Comparison of ENCODE assay signal across 12 cellular contexts in the genomic region with DNA sequence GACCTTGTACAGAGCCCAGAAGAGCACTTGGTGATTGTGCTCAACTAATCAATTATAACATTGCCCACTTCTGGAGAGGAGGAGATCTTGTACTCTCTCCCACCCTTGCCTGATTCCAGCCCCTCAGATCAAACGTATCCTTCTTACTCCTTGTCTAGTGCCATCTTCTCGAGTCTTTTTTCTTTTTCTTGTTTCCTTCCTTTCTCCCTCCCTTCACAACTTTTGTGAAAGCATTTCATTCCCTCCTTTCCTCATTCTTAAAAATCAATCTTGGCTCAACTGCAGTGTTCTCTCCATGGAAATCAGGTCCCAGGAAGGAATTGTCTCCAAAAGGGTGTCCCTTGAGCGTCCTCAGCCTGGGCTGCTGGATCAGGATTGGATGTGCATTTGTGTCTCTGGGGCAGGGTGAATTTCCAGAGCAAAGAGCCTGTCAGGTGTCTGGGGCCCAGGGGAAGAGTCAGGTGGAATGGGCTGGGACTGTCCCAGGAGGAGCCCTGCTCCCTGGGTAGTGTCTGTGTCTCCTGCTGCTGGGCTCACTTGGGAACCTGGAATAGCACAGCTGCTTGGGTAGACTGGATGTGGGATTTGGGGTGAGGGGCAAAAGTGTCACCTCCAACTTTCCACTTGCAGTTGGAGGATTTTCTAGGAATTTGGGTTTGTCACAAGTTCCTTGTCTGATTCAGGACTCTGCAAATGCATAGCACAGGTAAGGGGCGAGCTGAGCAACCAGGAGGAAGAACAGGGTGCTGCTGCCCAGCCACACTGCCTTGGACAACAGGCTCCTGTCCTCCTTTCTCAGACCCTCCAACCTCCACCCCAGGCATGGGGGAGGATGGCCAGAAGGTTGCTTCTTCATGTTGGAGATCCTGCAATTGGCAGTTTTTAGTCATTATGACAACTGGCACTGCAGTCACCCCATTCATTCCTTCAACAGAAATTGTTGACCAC. TPM values are rescaled to one million over a fixed set of nuclear protein-coding genes. Genes with fewer than 3 reads are reported as not detected.
DNase-seq lines count a peak whose midpoint lies in the region; ATAC-seq, FAIRE-seq and TF ChIP-seq lines count a peak whose summit lies in the region.
"Had no signal": no experiment of that assay in that cellular context is flagged by ENCODE, and none has a peak within 500 bp of the region (broad histone marks: within the 10 kb centered on the region; RNA-seq: fewer than 3 reads in every experiment).

No MANE protein-coding gene starts in this region.

- peaks cover 10% of the 10 kb centered on the region; the same call in 1 of the 2 replicates for H3K27me3 ChIP-seq in GM23338 (ENCODE audit: insufficient read depth)
- H3K27me3 ChIP-seq in ascending aorta, result no peaks in the 10 kb centered on the region
- H3K27me3 ChIP-seq in keratinocyte (ENCODE audit: control insufficient read depth, extremely low read depth, insufficient read depth, low read length), result no peaks in the 10 kb centered on the region
- no peaks in the 10 kb centered on the region for H3K27me3 ChIP-seq in psoas muscle (ENCODE audit: insufficient read depth in 3 of 3, low read length in 2 of 3)

- FAIRE-seq in keratinocyte (lab: Jason Lieb, UNC), result no peak
- FAIRE-seq in RCC 7860 (lab: Jason Lieb, UNC), result no peak

- H2AFZ ChIP-seq in GM23338, result no peak overlapping the region
- no peak overlapping the region for H2AFZ ChIP-seq in keratinocyte (ENCODE audit: control insufficient read depth, low read length)

- peaks cover 37% of the 10 kb centered on the region for H3K27me3 Mint-ChIP-seq in GM23338 (ENCODE audit: insufficient read depth, low read depth, poor library complexity)

- TF ChIP-seq CTCF in GM23338 (conservative IDR thresholded peaks at IDR 0.05; ENCODE audit: low read depth in 2 of 2) (no peak), ascending aorta (IDR thresholded peaks at IDR 0.05) (no peak), keratinocyte (optimal IDR thresholded peaks at IDR 0.05 in 1 of 3, IDR thresholded peaks at IDR 0.05 in 1 of 3, conservative IDR thresholded peaks at IDR 0.05 in 1 of 3; ENCODE audit: extremely low read depth in 1 of 3, insufficient read depth in 2 of 3, low read length in 3 of 3) (no peak), psoas muscle (IDR thresholded peaks at IDR 0.05) (no peak)

- no peak overlapping the region for H3K9ac ChIP-seq in keratinocyte (ENCODE audit: control insufficient read depth, extremely low read depth, insufficient read depth, low read length)

- peaks cover 1% of the 10 kb centered on the region; the same call in 2 of the 3 replicates for H3K9me3 Mint-ChIP-seq in GM23338
- H3K9me3 Mint-ChIP-seq: activated B cell treated with CpG ODN at 0.5 μM for 24 hours; activated naive CD8-positive, alpha-beta T cell treated with anti-CD3 and anti-CD28 coated beads for 36 hours had no signal

- peak overlapping the region; percentile 97 for H3K4me3 ChIP-seq in GM23338
- peak overlapping the region; percentile 0 to 89 for H3K4me3 ChIP-seq in ascending aorta
- H3K4me3 ChIP-seq in keratinocyte (ENCODE audit: control insufficient read depth in 2 of 3, extremely low read depth in 1 of 3, insufficient read depth in 2 of 3, low read depth in 1 of 3, low read length in 3 of 3), result no peak overlapping the region
- peak overlapping the region; percentile 76 for H3K4me3 ChIP-seq in psoas muscle

- H3K4me2 ChIP-seq in GM23338 (peak overlapping the region; percentile 98), keratinocyte (ENCODE audit: control insufficient read depth, extremely low read depth, insufficient read depth, low read depth, low read length) (peak overlapping the region; percentile 95)

- peak overlapping the region; percentile 100; the same call in 1 of the 2 replicates for H3K27ac ChIP-seq in GM23338 (ENCODE audit: low read depth)
- H3K27ac ChIP-seq in ascending aorta, result peak overlapping the region in 1 of 2 donors; percentile 78
- no peak overlapping the region for H3K27ac ChIP-seq in keratinocyte (ENCODE audit: control insufficient read depth, insufficient read depth, low read length)
- peak overlapping the region; percentile 78 for H3K27ac ChIP-seq in psoas muscle

- peak overlapping the region; percentile 98 for H3K27ac Mint-ChIP-seq in GM23338
- H3K27ac Mint-ChIP-seq: activated B cell treated with CpG ODN at 0.5 μM for 24 hours; activated naive CD8-positive, alpha-beta T cell treated with anti-CD3 and anti-CD28 coated beads for 36 hours; CD4-positive, CD25-positive, alpha-beta regulatory T cell had no signal

- H3K9me2 ChIP-seq in GM23338 (ENCODE audit: insufficient read depth), result no peaks in the 10 kb centered on the region

- peaks cover 55% of the 10 kb centered on the region for H3K4me1 Mint-ChIP-seq in GM23338

- H3K4me3 Mint-ChIP-seq in GM23338, result peak overlapping the region; percentile 97

- DNase-seq in GM23338 (ENCODE audit: low spot score) (no peak), ascending aorta (ENCODE audit: low spot score in 2 of 2) (no peak), keratinocyte (ENCODE audit: low read depth, low spot score) (no peak), psoas muscle (no peak), ureter (ENCODE audit: low spot score) (no peak), NCI-H226 (no peak), RCC 7860 (ENCODE audit: low spot score) (no peak)
- DNase-seq: activated B cell treated with CpG ODN at 0.5 μM for 24 hours; activated naive CD8-positive, alpha-beta T cell treated with anti-CD3 and anti-CD28 coated beads for 36 hours; CD4-positive, CD25-positive, alpha-beta regulatory T cell; NCI-H2029 treated with DMSO at 0.1 percent for 48 hours had no signal

- H3F3A ChIP-seq in GM23338 (replicated peaks; ENCODE audit: low read depth), result peaks cover 39% of the 10 kb centered on the region

- intact Hi-C loops in ascending aorta (cut with DNase I), result no loop called here
- intact Hi-C loops in psoas muscle (cut with DNase I), result no loop called here

- ATAC-seq in GM23338 (no peak), psoas muscle (no peak), HG03521 (IDR thresholded peaks at IDR 0.05; ENCODE audit: unreplicated experiment) (no peak)

- dilution Hi-C loops in keratinocyte (cut with MboI; ENCODE audit: extremely low pct_ligation_motif_present, low sequenced_read_pairs), result no loop called here

- H3K36me3 ChIP-seq in GM23338 (ENCODE audit: insufficient read depth), result no peaks in the 10 kb centered on the region
- H3K36me3 ChIP-seq in ascending aorta, result no peaks in the 10 kb centered on the region
- H3K36me3 ChIP-seq in keratinocyte (ENCODE audit: control insufficient read depth in 2 of 2, extremely low read depth in 1 of 2, insufficient read depth in 2 of 2, low read length in 2 of 2), result no peaks in the 10 kb centered on the region
- H3K36me3 ChIP-seq in psoas muscle (ENCODE audit: insufficient read depth in 1 of 2, low read depth in 1 of 2), result no peaks in the 10 kb centered on the region

- H4K20me1 ChIP-seq in GM23338 (replicated peaks; ENCODE audit: insufficient read depth), result peaks cover 21% of the 10 kb centered on the region
- H4K20me1 ChIP-seq in keratinocyte (ENCODE audit: control insufficient read depth, extremely low read depth, insufficient read depth, low read length), result no peaks in the 10 kb centered on the region

- 67 to 77% (median 74%) methylated on average over 4 of the region's 4 CpGs for WGBS in psoas muscle, 3 donors

- H3K36me3 Mint-ChIP-seq in GM23338 (ENCODE audit: low read depth), result peaks cover 21% of the 10 kb centered on the region
- H3K36me3 Mint-ChIP-seq: activated naive CD8-positive, alpha-beta T cell treated with anti-CD3 and anti-CD28 coated beads for 36 hours; CD4-positive, CD25-positive, alpha-beta regulatory T cell had no signal

- H3K9me3 ChIP-seq in ascending aorta (no peaks in the 10 kb centered on the region), keratinocyte (ENCODE audit: control insufficient read depth, low read depth, low read length) (no peaks in the 10 kb centered on the region), psoas muscle (no peaks in the 10 kb centered on the region)

- peaks cover 67% of the 10 kb centered on the region for H3K79me2 ChIP-seq in GM23338 (replicated peaks; ENCODE audit: insufficient read depth)
- peaks cover 17% of the 10 kb centered on the region for H3K79me2 ChIP-seq in keratinocyte (ENCODE audit: control insufficient read depth, insufficient read depth, low read length)

- H3K4me1 ChIP-seq in GM23338 (ENCODE audit: insufficient read depth) (peaks cover 44% of the 10 kb centered on the region), ascending aorta (peaks cover 8 to 41% of the 10 kb centered on the region in 2 donors), keratinocyte (ENCODE audit: control insufficient read depth, extremely low read depth, insufficient read depth, low read length) (peaks cover 22% of the 10 kb centered on the region), psoas muscle (peaks cover 58% of the 10 kb centered on the region)

- no peaks in the 10 kb centered on the region for H3K9me1 ChIP-seq in keratinocyte (ENCODE audit: control insufficient read depth, extremely low read depth, insufficient read depth, low read length)

RNA-seq across cellular contexts. Expression of gene SOX13, which starts 3.2 kb away (rescaled TPM):
- total RNA-seq in GM23338 (2014; rRNA removed; shearing (Covaris generic)), result 105 and 123 TPM in 2 replicates
- 28.6 and 32.3 TPM in 2 replicates for polyA plus RNA-seq in GM23338 (2016; fragmentation: Nextera tagmentation; extraction: Ambion mirVana)
- total RNA-seq in ascending aorta, result 70.1 TPM
- 4.9 to 6.1 TPM (median 5.6 TPM) in 3 replicates for polyA plus RNA-seq in keratinocyte
- polyA plus RNA-seq in keratinocyte (2011; ENCODE audit: low read depth), result 1.3 TPM
- polyA plus RNA-seq in keratinocyte (2011; cell fraction: cytosol; rRNA removed), result 5.2 and 6.1 TPM in 2 replicates
- 17.1 and 17.9 TPM in 2 replicates for polyA plus RNA-seq in keratinocyte (2011; cell fraction: nucleus; rRNA removed)
- polyA plus RNA-seq in keratinocyte (2012; ENCODE audit: low replicate concordance), result 4.7 and 4.9 TPM in 2 replicates
- 9.3 to 15.0 TPM (median 10.4 TPM) in 3 replicates for polyA minus RNA-seq in keratinocyte
- polyA minus RNA-seq in keratinocyte (2011; cell fraction: cytosol; rRNA and poly(A)+ RNA removed), result 5.9 TPM
- 8.1 and 8.7 TPM in 2 replicates for polyA minus RNA-seq in keratinocyte (2011; cell fraction: nucleus; rRNA and poly(A)+ RNA removed)
- total RNA-seq in psoas muscle, result 10 to 100 TPM in 2 of 4 donors, 1 to 10 TPM in 2; 8.5 to 19.6 (median 9.4) TPM
- 10 to 100 TPM in 1 of 3 donors, 1 to 10 TPM in 2; 5.2 to 13.1 (median 9.4) TPM for polyA plus RNA-seq in psoas muscle
- 85.7 TPM for total RNA-seq in ureter
- total RNA-seq: activated B cell treated with CpG ODN at 0.5 μM for 24 hours; activated naive CD8-positive, alpha-beta T cell treated with anti-CD3 and anti-CD28 coated beads for 36 hours had no signal
- polyA plus RNA-seq: CD4-positive, CD25-positive, alpha-beta regulatory T cell had no signal

Comparison
In these comparisons a context has a peak if more than half of its experiments do, and no peak if none do; other contexts are left out.
1. H3K4me3 ChIP-seq: peak in GM23338 (single experiment), ascending aorta (2 of 2) and psoas muscle (single experiment); none in keratinocyte (0 of 3).